In genomic region chr21:45972716-45973474, GRCh38 we compare ENCODE assay signal across 1 cellular context.
TF ChIP-seq lines count a peak whose summit lies in the region.

No MANE protein-coding gene starts in this region.

TF ChIP-seq in GM12878, 131 proteins besides CTCF, POLR2A, EP300 and RAD21 (continued from another document):
- no peak for TF ChIP-seq TBL1XR1 (IDR thresholded peaks at IDR 0.05; ENCODE audit: low read depth, low read length)
- no peak for TF ChIP-seq TARDBP (IDR thresholded peaks at IDR 0.05; ENCODE audit: borderline replicate concordance)
- TF ChIP-seq POU2F2 (IDR thresholded peaks at IDR 0.05; ENCODE audit: borderline replicate concordance, low read depth, low read length), result no peak
- no peak for TF ChIP-seq NR2C2 (IDR thresholded peaks at IDR 0.05; ENCODE audit: borderline replicate concordance, control insufficient read depth, insufficient read length, low read depth)
